23 cellular contexts compared by ENCODE assay signal in genomic region chr9:34707130-34707529, GRCh38. TPM values are rescaled to one million over a fixed set of nuclear protein-coding genes. Genes with fewer than 3 reads are reported as not detected.
DNase-seq lines count a peak whose midpoint lies in the region; ATAC-seq and TF ChIP-seq lines count a peak whose summit lies in the region.
"Had no signal": no experiment of that assay in that cellular context is flagged by ENCODE, and none has a peak within 500 bp of the region (broad histone marks: within the 10 kb centered on the region; RNA-seq: fewer than 3 reads in every experiment).

No MANE protein-coding gene starts in this region.

- DNase-seq in RPMI8226 (peak; percentile 19), mesenteric fat pad (ENCODE audit: low spot score) (peak; percentile 45), NCI-H2107 (lab: John Stamatoyannopoulos, UW) (no peak), mesothelial cell of epicardium (ENCODE audit: low spot score in 2 of 2, unreplicated experiment in 2 of 2) (no peak)
- DNase-seq in activated naive CD4-positive, alpha-beta T cell treated with Interleukin-2 at 50 U/mL for 16 hours, result no peak
- DNase-seq: 8988T; ACHN; C1 segment of cervical spinal cord; Calu3; CD4-positive, alpha-beta memory T cell; COR-L47; DMS53; DMS79 treated with DMSO at 0.1 percent for 48 hours; GF-D8; H9 had no signal

- H3K4me3 Mint-ChIP-seq in stimulated activated memory B cell treated with anti-CD40 and anti-IgM and Interleukin-4, amounts not matched to agents 10 μg/mL and 1 μg/mL and 100 μg/mL, for 72 hours, result no peak overlapping the region
- H3K4me3 Mint-ChIP-seq in mesothelial cell of epicardium, result no peak overlapping the region
- H3K4me3 Mint-ChIP-seq: CD4-positive, alpha-beta memory T cell; GM23338; H9 had no signal

- H3K9me3 Mint-ChIP-seq in stimulated activated memory B cell treated with anti-CD40 and anti-IgM and Interleukin-4, amounts not matched to agents 10 μg/mL and 1 μg/mL and 100 μg/mL, for 72 hours, result no peaks in the 10 kb centered on the region
- H3K9me3 Mint-ChIP-seq in mesothelial cell of epicardium, result peaks cover 6% of the 10 kb centered on the region
- H3K9me3 Mint-ChIP-seq: CD4-positive, alpha-beta memory T cell; H9 had no signal

- ATAC-seq in stimulated activated memory B cell treated with anti-CD40 and anti-IgM and Interleukin-4, amounts not matched to agents 10 μg/mL and 1 μg/mL and 100 μg/mL, for 72 hours, result peak; percentile 43
- no peak for ATAC-seq in HG02852 (IDR thresholded peaks at IDR 0.05; ENCODE audit: unreplicated experiment)
- ATAC-seq: A549, GM23338, HCT116 had no signal

- no peaks in the 10 kb centered on the region for H3K36me3 Mint-ChIP-seq in stimulated activated memory B cell treated with anti-CD40 and anti-IgM and Interleukin-4, amounts not matched to agents 10 μg/mL and 1 μg/mL and 100 μg/mL, for 72 hours
- H3K36me3 Mint-ChIP-seq in mesothelial cell of epicardium, result no peaks in the 10 kb centered on the region
- H3K36me3 Mint-ChIP-seq: CD4-positive, alpha-beta memory T cell had no signal

- TF ChIP-seq CTCF in mesothelial cell of epicardium (IDR thresholded peaks at IDR 0.05; ENCODE audit: unreplicated experiment), result no peak

- peaks cover 16% of the 10 kb centered on the region for H3K4me1 Mint-ChIP-seq in stimulated activated memory B cell treated with anti-CD40 and anti-IgM and Interleukin-4, amounts not matched to agents 10 μg/mL and 1 μg/mL and 100 μg/mL, for 72 hours
- H3K4me1 Mint-ChIP-seq in mesothelial cell of epicardium, result peaks cover 28% of the 10 kb centered on the region
- H3K4me1 Mint-ChIP-seq: GM23338 had no signal

- H3K27me3 Mint-ChIP-seq in stimulated activated memory B cell treated with anti-CD40 and anti-IgM and Interleukin-4, amounts not matched to agents 10 μg/mL and 1 μg/mL and 100 μg/mL, for 72 hours, result peaks cover 18% of the 10 kb centered on the region
- peaks cover 5% of the 10 kb centered on the region for H3K27me3 Mint-ChIP-seq in mesothelial cell of epicardium (ENCODE audit: low read depth)

- H3K27ac Mint-ChIP-seq in stimulated activated memory B cell treated with anti-CD40 and anti-IgM and Interleukin-4, amounts not matched to agents 10 μg/mL and 1 μg/mL and 100 μg/mL, for 72 hours, result no peak overlapping the region
- no peak overlapping the region for H3K27ac Mint-ChIP-seq in mesothelial cell of epicardium
- H3K27ac Mint-ChIP-seq: GM23338, H9 had no signal

RNA-seq across cellular contexts. Expression of gene CCL21, which starts 2.8 kb away (rescaled TPM):
- total RNA-seq in mesenteric fat pad (18.0 TPM), mesothelial cell of epicardium (not detected in 3 replicates)
- total RNA-seq: Calu3; CD4-positive, alpha-beta memory T cell; Daoy; G401; GM23338; H4; H9 had no signal

RNA-seq across cellular contexts. Expression of gene CCL19, which starts 16.1 kb away (rescaled TPM):
- total RNA-seq in mesenteric fat pad (not detected), mesothelial cell of epicardium (not detected in 3 replicates)
- total RNA-seq: Calu3; CD4-positive, alpha-beta memory T cell; Daoy; G401; GM23338; H4; H9 had no signal

RNA-seq across cellular contexts. Expression of gene CCL27, which starts 44.7 kb away (rescaled TPM):
- total RNA-seq in mesenteric fat pad (not detected), mesothelial cell of epicardium (0.61 to 0.84 TPM in 2 of 3 replicates, not detected in the other)
- total RNA-seq: Calu3; CD4-positive, alpha-beta memory T cell; Daoy; G401; GM23338; H4 had no signal

RNA-seq across cellular contexts. Expression of gene IL11RA, which starts 55.1 kb away (rescaled TPM):
- total RNA-seq in mesenteric fat pad (15.6 TPM), mesothelial cell of epicardium (112 to 114 TPM (median 113 TPM) in 3 replicates)

Comparison
In these comparisons a context has a peak if more than half of its experiments do, and no peak if none do; other contexts are left out.
1. DNase-seq: peak in RPMI8226 (single experiment) and mesenteric fat pad (single experiment); none in NCI-H2107 (single experiment), mesothelial cell of epicardium (0 of 2) and activated naive CD4-positive, alpha-beta T cell treated with Interleukin-2 at 50 U/mL for 16 hours (single experiment).
2. RNA of gene CCL21, which starts 2.8 kb away (total RNA-seq): 18.0 TPM in mesenteric fat pad (single experiment); not detected in mesothelial cell of epicardium; every median in the first group is over 10 times any median in the second.